Comparison of ENCODE assay signal across 15 cellular contexts in the genomic region with DNA sequence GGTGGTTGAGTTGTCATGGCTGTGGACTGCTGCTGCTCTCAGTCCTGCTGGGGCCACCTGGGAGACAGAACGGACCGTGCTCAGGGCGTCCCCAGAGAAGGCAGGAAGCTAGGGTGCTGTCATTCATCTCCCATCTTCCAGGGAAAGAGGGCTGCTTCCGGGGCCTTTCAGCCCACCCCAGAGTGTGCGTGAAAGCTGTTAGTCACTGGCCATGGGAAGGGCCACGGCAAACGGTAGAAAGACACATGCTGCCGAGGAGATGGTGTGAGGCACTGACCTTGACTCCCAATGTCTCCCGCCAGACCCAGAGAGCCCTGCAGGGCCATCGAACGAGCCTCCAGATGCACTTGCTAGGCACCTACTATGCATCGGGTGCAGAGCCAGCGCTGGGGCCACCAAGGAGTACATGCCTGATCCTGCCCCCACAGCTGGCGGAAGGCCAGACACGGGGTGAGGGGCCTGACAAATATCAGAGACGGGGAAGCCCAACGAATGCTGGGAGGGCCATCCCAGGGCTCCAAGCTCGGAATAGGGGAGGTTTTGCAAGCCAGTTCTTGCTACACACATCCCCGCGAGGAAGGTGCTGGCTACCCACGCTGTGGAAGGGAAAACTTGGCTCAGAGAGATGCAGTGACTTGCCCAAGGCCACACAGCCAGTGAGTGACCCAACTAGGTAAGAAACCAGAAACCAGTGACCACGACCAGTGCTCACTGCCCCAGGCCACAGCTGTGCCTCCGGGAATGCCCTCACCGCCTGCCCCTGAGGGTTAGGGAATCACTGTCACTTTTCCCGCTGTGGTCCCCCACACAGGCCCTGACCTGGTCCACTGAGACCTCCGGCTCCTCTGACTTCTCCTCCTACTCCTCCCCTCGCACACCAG. TPM values are rescaled to one million over a fixed set of nuclear protein-coding genes. Genes with fewer than 3 reads are reported as not detected.
DNase-seq lines count a peak whose midpoint lies in the region; ATAC-seq and TF ChIP-seq lines count a peak whose summit lies in the region.
"Had no signal": no experiment of that assay in that cellular context is flagged by ENCODE, and none has a peak within 500 bp of the region (broad histone marks: within the 10 kb centered on the region; RNA-seq: fewer than 3 reads in every experiment).

No MANE protein-coding gene starts in this region.

- WGBS in thymus = 90% methylated on average over 27 of the region's 27 CpGs

- no peaks in the 10 kb centered on the region for H3K27me3 Mint-ChIP-seq in activated naive CD4-positive, alpha-beta T cell treated with anti-CD3 and anti-CD28 coated beads for 36 hours (ENCODE audit: low read depth)
- H3K27me3 Mint-ChIP-seq in activated B cell treated with CpG ODN at 0.5 μM for 24 hours (no peaks in the 10 kb centered on the region), glutamatergic neuron (ENCODE audit: unreplicated experiment) (peaks cover 19% of the 10 kb centered on the region)

- H2AFZ ChIP-seq in PC-3 (ENCODE audit: low read length) = no peak overlapping the region

- H3K9me2 ChIP-seq in PC-3 (replicated peaks; ENCODE audit: low read length) = no peaks in the 10 kb centered on the region

- H3K4me3 Mint-ChIP-seq in activated naive CD4-positive, alpha-beta T cell treated with anti-CD3 and anti-CD28 coated beads for 36 hours = no peak overlapping the region
- no peak overlapping the region for H3K4me3 Mint-ChIP-seq in activated B cell treated with CpG ODN at 0.5 μM for 24 hours
- no peak overlapping the region for H3K4me3 Mint-ChIP-seq in glutamatergic neuron (ENCODE audit: unreplicated experiment)

- H3K79me2 ChIP-seq in PC-3 (ENCODE audit: low read length) = no peaks in the 10 kb centered on the region

- CTCF ChIA-PET in activated naive CD4-positive, alpha-beta T cell treated with anti-CD3 and anti-CD28 coated beads for 36 hours (lab: Charles Lee) = interaction anchor here (1.0 to 1.2 kb wide), 2 partner anchors 9 to 27 kb away, joined by 3 to 7 read pairs; no protein-coding TSS in a partner anchor
- CTCF ChIA-PET in activated B cell treated with CpG ODN at 0.5 μM for 24 hours (lab: Charles Lee) (interaction anchor here (0.9 kb wide), 1 partner anchor 25 kb away, joined by 4 read pairs; no protein-coding TSS in a partner anchor), PC-3 (lab: Charles Lee) (no interaction called here)

- no peak overlapping the region for H3K9ac ChIP-seq in PC-3 (ENCODE audit: low read length)

- no peaks in the 10 kb centered on the region for H3F3A ChIP-seq in PC-3 (ENCODE audit: low read length, unreplicated experiment)

- H3K9me3 ChIP-seq in thymus (ENCODE audit: control insufficient read depth) = no peaks in the 10 kb centered on the region
- H3K9me3 ChIP-seq in PC-3 (ENCODE audit: low read length) = no peaks in the 10 kb centered on the region
- H3K9me3 ChIP-seq: left ventricle myocardium inferior, ovary had no signal

- peaks cover 77% of the 10 kb centered on the region for H3K36me3 ChIP-seq in thymus (ENCODE audit: control insufficient read depth, insufficient read depth)
- H3K36me3 ChIP-seq in PC-3 (ENCODE audit: low read depth, low read length) = peaks cover 5% of the 10 kb centered on the region; the same call in 1 of the 2 replicates
- H3K36me3 ChIP-seq: left ventricle myocardium inferior, ovary had no signal

- POLR2A ChIA-PET in activated B cell treated with CpG ODN at 0.5 μM for 24 hours (lab: Charles Lee) = interaction anchor here (7.5 kb wide), 1 partner anchor 7 kb away, joined by 301 read pairs; the partner anchor contains the start of gene RAC2
- POLR2A ChIA-PET in PC-3 (lab: Charles Lee; ENCODE audit: unreplicated experiment) = no interaction called here

- H3K9me3 Mint-ChIP-seq in activated naive CD4-positive, alpha-beta T cell treated with anti-CD3 and anti-CD28 coated beads for 36 hours = no peaks in the 10 kb centered on the region
- no peaks in the 10 kb centered on the region for H3K9me3 Mint-ChIP-seq in activated B cell treated with CpG ODN at 0.5 μM for 24 hours
- H3K9me3 Mint-ChIP-seq in glutamatergic neuron (ENCODE audit: unreplicated experiment) = peaks cover 6% of the 10 kb centered on the region

- peak; percentile 20 for DNase-seq in activated naive CD4-positive, alpha-beta T cell treated with anti-CD3 and anti-CD28 coated beads for 36 hours
- DNase-seq in activated naive CD4-positive, alpha-beta T cell (lab: John Stamatoyannopoulos, UW) = no peak
- DNase-seq in activated B cell treated with CpG ODN at 0.5 μM for 24 hours (no peak), glutamatergic neuron (no peak), PC-3 (no peak), COLO829 (ENCODE audit: low spot score) (no peak)
- DNase-seq: brain microvascular endothelial cell; head of caudate nucleus; left ventricle myocardium inferior; NCI-H1048; NCI-H748 treated with DMSO at 0.1 percent for 48 hours; stimulated activated CD4-positive, alpha-beta T cell treated with anti-CD3 and anti-CD28 coated beads, Interleukin-12 subunit alpha, Interleukin-12 subunit beta, amount 100 ng/mL, for 4 hours had no signal

- no peaks in the 10 kb centered on the region for H4K20me1 ChIP-seq in PC-3 (ENCODE audit: low read length)

- peaks cover 91% of the 10 kb centered on the region for H3K36me3 Mint-ChIP-seq in activated naive CD4-positive, alpha-beta T cell treated with anti-CD3 and anti-CD28 coated beads for 36 hours (ENCODE audit: low read depth)
- H3K36me3 Mint-ChIP-seq in activated B cell treated with CpG ODN at 0.5 μM for 24 hours (ENCODE audit: low read depth) = peaks cover 90% of the 10 kb centered on the region
- no peaks in the 10 kb centered on the region for H3K36me3 Mint-ChIP-seq in glutamatergic neuron (ENCODE audit: unreplicated experiment)

- H3K4me3 ChIP-seq in thymus (ENCODE audit: low read length) (no peak overlapping the region), PC-3 (ENCODE audit: low read length) (no peak overlapping the region)
- H3K4me3 ChIP-seq: left ventricle myocardium inferior, ovary had no signal

- H3K4me1 ChIP-seq in thymus (ENCODE audit: control insufficient read depth, insufficient read depth, low read length) (peaks cover 58% of the 10 kb centered on the region), PC-3 (ENCODE audit: insufficient read depth, low read length) (peaks cover 22% of the 10 kb centered on the region)
- H3K4me1 ChIP-seq: left ventricle myocardium inferior had no signal

- intact Hi-C loops in activated naive CD4-positive, alpha-beta T cell treated with anti-CD3 and anti-CD28 coated beads for 36 hours (cut with micrococcal nuclease) = loop anchor here (5.0 to 10.0 kb wide), 4 partner anchors 87 to 869 kb away; partner anchors contain the start of genes IFT27, IL2RB and LGALS1
- intact Hi-C loops in activated B cell treated with CpG ODN at 0.5 μM for 24 hours (cut with micrococcal nuclease) (no loop called here), PC-3 (cut with micrococcal nuclease) (no loop called here)

- H3K4me1 Mint-ChIP-seq in activated naive CD4-positive, alpha-beta T cell treated with anti-CD3 and anti-CD28 coated beads for 36 hours (ENCODE audit: low read depth) = peaks cover 98% of the 10 kb centered on the region
- H3K4me1 Mint-ChIP-seq in activated B cell treated with CpG ODN at 0.5 μM for 24 hours (peaks cover 98% of the 10 kb centered on the region), glutamatergic neuron (ENCODE audit: low read depth, unreplicated experiment) (peaks cover 3% of the 10 kb centered on the region)

- TF ChIP-seq CTCF in activated B cell treated with CpG ODN at 0.5 μM for 24 hours (IDR thresholded peaks at IDR 0.05) (no peak), glutamatergic neuron (IDR thresholded peaks at IDR 0.05; ENCODE audit: partially characterized antibody, unreplicated experiment) (no peak), PC-3 (conservative IDR thresholded peaks at IDR 0.05; ENCODE audit: low read depth, low read length) (no peak)

- H3K27me3 ChIP-seq in thymus (ENCODE audit: control insufficient read depth, insufficient read depth) (no peaks in the 10 kb centered on the region), PC-3 (ENCODE audit: low read length) (no peaks in the 10 kb centered on the region)
- H3K27me3 ChIP-seq: brain microvascular endothelial cell, ovary had no signal

- H3K4me2 ChIP-seq in PC-3 (ENCODE audit: low read length) = no peak overlapping the region

- peak overlapping the region; percentile 99 for H3K27ac Mint-ChIP-seq in activated naive CD4-positive, alpha-beta T cell treated with anti-CD3 and anti-CD28 coated beads for 36 hours
- peak overlapping the region; percentile 93 for H3K27ac Mint-ChIP-seq in activated B cell treated with CpG ODN at 0.5 μM for 24 hours
- H3K27ac Mint-ChIP-seq in glutamatergic neuron (ENCODE audit: unreplicated experiment) = peak overlapping the region; percentile 25

- H3K27ac ChIP-seq in thymus (ENCODE audit: low read depth) (peak overlapping the region; percentile 71), PC-3 (ENCODE audit: low read length) (no peak overlapping the region)
- H3K27ac ChIP-seq: brain microvascular endothelial cell, left ventricle myocardium inferior, ovary had no signal

- no TSS peak for BruUV-seq in PC-3 (replicated peaks; lab: Mats Ljungman, UMichigan)

- no peak for ATAC-seq in activated B cell treated with CpG ODN at 0.5 μM for 24 hours (ENCODE audit: low read depth)
- ATAC-seq in PC-3 = no peak
- no peak for ATAC-seq in HG02798 (IDR thresholded peaks at IDR 0.05; ENCODE audit: poor library complexity, unreplicated experiment)

RNA-seq across cellular contexts. Expression of gene RAC2, which starts 10.1 kb away (rescaled TPM):
- total RNA-seq in activated naive CD4-positive, alpha-beta T cell treated with anti-CD3 and anti-CD28 coated beads for 36 hours = 100 to 1,000 TPM; 728 to 759 TPM
- total RNA-seq in activated B cell treated with CpG ODN at 0.5 μM for 24 hours (518 and 557 TPM in 2 replicates), glutamatergic neuron (ENCODE audit: unreplicated experiment) (not detected), PC-3 (2014; rRNA removed) (50.5 and 54.5 TPM in 2 replicates)
- 206 TPM for polyA plus RNA-seq in thymus

RNA-seq across cellular contexts. Expression of gene SSTR3, which starts 21.7 kb away (rescaled TPM):
- total RNA-seq in activated naive CD4-positive, alpha-beta T cell treated with anti-CD3 and anti-CD28 coated beads for 36 hours = 10 to 100 TPM; 28.1 to 28.6 TPM
- total RNA-seq in activated B cell treated with CpG ODN at 0.5 μM for 24 hours = 1.7 and 1.8 TPM in 2 replicates
- total RNA-seq in glutamatergic neuron (ENCODE audit: unreplicated experiment) = not detected
- polyA plus RNA-seq in thymus = 3.9 TPM
- total RNA-seq in PC-3 (2014; rRNA removed) = 0.55 TPM in 1 of 2 replicates, not detected in the other
- total RNA-seq: left ventricle myocardium inferior had no signal

RNA-seq across cellular contexts. Expression of gene C1QTNF6, which starts 45.9 kb away (rescaled TPM):
- total RNA-seq in activated naive CD4-positive, alpha-beta T cell treated with anti-CD3 and anti-CD28 coated beads for 36 hours = 10 to 100 TPM; 13.4 to 13.6 TPM
- 5.2 and 8.2 TPM in 2 replicates for total RNA-seq in activated B cell treated with CpG ODN at 0.5 μM for 24 hours
- total RNA-seq in glutamatergic neuron (ENCODE audit: unreplicated experiment) = 3.3 TPM
- 23.2 TPM for polyA plus RNA-seq in thymus
- 3.8 and 5.5 TPM in 2 replicates for total RNA-seq in PC-3 (2014; rRNA removed)

RNA-seq across cellular contexts. Expression of gene CYTH4, which starts 48.3 kb away (rescaled TPM):
- 10 to 100 TPM; 30.5 to 34.0 TPM for total RNA-seq in activated naive CD4-positive, alpha-beta T cell treated with anti-CD3 and anti-CD28 coated beads for 36 hours
- 37.2 and 40.3 TPM in 2 replicates for total RNA-seq in activated B cell treated with CpG ODN at 0.5 μM for 24 hours
- not detected for total RNA-seq in glutamatergic neuron (ENCODE audit: unreplicated experiment)
- polyA plus RNA-seq in thymus = 54.6 TPM
- 1.9 and 4.6 TPM in 2 replicates for total RNA-seq in PC-3 (2014; rRNA removed)

Comparison
In these comparisons a context has a peak if more than half of its experiments do, and no peak if none do; other contexts are left out.
1. H3K27ac Mint-ChIP-seq: peak in every context shown above with its lines; median percentile 99 in activated naive CD4-positive, alpha-beta T cell treated with anti-CD3 and anti-CD28 coated beads for 36 hours; 93 in activated B cell treated with CpG ODN at 0.5 μM for 24 hours; 25 in glutamatergic neuron.
2. RNA of gene RAC2, which starts 10.1 kb away (total RNA-seq): 728 to 759 TPM in activated naive CD4-positive, alpha-beta T cell treated with anti-CD3 and anti-CD28 coated beads for 36 hours, 518 to 557 TPM in activated B cell treated with CpG ODN at 0.5 μM for 24 hours and 50.5 to 54.5 TPM in PC-3; not detected in glutamatergic neuron (single experiment); every median in the first group is over 10 times any median in the second.
3. RNA of gene SSTR3, which starts 21.7 kb away (total RNA-seq): 28.1 to 28.6 TPM in activated naive CD4-positive, alpha-beta T cell treated with anti-CD3 and anti-CD28 coated beads for 36 hours; 1.7 to 1.8 TPM in activated B cell treated with CpG ODN at 0.5 μM for 24 hours, 0.55 TPM in PC-3 and not detected in glutamatergic neuron (single experiment); every median in the first group is over 10 times any median in the second.